1 cellular context compared by ENCODE assay signal in the genomic region with DNA sequence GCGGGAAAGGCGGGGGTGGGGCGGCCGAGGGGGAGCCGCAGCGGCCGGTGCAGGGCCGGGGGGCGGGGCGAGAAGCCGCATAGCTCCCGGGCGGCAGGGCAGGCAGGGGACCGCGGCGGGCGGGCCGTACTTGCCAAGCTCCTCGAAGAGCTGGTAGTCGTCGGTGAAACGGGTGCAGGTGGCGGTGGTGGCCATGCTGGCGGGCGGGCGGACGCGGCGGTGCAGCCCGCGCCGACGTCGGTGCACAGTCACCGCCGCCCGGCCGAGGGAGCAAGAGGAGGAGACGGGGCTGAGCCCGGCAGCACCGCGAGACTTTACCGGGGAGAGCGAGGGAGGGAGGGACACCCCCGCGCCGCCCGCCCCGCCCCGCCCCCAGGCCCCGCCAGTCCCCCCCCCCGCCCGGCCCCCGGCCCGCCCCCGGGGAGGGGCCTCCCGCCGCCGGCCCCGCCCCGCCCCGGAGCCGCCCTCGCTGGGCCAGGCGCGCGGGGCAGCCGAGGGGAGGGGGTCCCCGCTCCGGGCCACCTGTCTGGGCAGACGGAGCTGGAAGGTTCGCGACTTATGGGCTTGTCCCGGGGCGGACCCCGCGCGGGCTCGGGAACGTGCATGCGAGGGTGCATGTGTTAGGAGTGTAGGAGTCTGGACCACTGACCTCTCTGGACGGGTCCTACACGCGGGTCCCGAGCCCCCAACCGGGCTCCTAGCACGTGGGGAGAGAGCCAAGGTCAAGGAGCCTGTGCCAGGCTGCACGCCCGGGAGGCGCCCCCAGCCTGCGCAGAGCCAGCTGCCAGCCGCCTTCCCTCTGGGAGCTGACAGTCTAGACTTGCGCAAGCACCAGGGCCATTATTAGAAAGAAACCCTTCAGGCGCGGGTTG.
TF ChIP-seq lines count a peak whose summit lies in the region.

A gene (minus strand): TSS at position 289 of the 872 bp plus-strand sequence. CDS start 94 bp downstream, at position 195.

TF ChIP-seq in HepG2, 621 proteins besides CTCF, POLR2A, EP300 and RAD21 (continued from another document and continues in another):
- TF ChIP-seq GATA4 (IDR thresholded peaks at IDR 0.05; ENCODE audit: borderline replicate concordance, low read depth) (0 out of 2 replicates have a peak, but pooled peaks have one; percentile 7), CHCHD3 (CRISPR knock-in tag; IDR thresholded peaks at IDR 0.05) (peak; percentile 63; the same call in 1 of the 2 replicates), CCAR2 (optimal IDR thresholded peaks at IDR 0.05; ENCODE audit: low read depth, low read length) (no peak), SRSF1 (optimal IDR thresholded peaks at IDR 0.05; ENCODE audit: low read depth, low read length) (peak; percentile 45), SP1 (IDR thresholded peaks at IDR 0.05) (no peak), SP1 (CRISPR knock-in tag; IDR thresholded peaks at IDR 0.05) (no peak), ZNF160 (CRISPR knock-in tag; IDR thresholded peaks at IDR 0.05) (no peak), KLF11 (CRISPR knock-in tag; IDR thresholded peaks at IDR 0.05) (no peak), ZFP62 (CRISPR knock-in tag; IDR thresholded peaks at IDR 0.05) (no peak), FOSL2 (CRISPR knock-in tag; IDR thresholded peaks at IDR 0.05) (no peak), ZSCAN22 (CRISPR knock-in tag; IDR thresholded peaks at IDR 0.05) (no peak), ZNF251 (CRISPR knock-in tag; IDR thresholded peaks at IDR 0.05) (no peak), MAF1 (CRISPR knock-in tag; IDR thresholded peaks at IDR 0.05; ENCODE audit: borderline replicate concordance) (no peak), ZNF296 (CRISPR knock-in tag; conservative IDR thresholded peaks at IDR 0.05) (no peak), TEAD2 (CRISPR knock-in tag; IDR thresholded peaks at IDR 0.05) (no peak), ZFY (CRISPR knock-in tag; IDR thresholded peaks at IDR 0.05) (peak; percentile 50; the same call in 1 of the 2 replicates), MTA3 (CRISPR knock-in tag; IDR thresholded peaks at IDR 0.05) (no peak), ZSCAN30 (CRISPR knock-in tag; IDR thresholded peaks at IDR 0.05) (no peak), ETV5 (CRISPR knock-in tag; IDR thresholded peaks at IDR 0.05; ENCODE audit: borderline replicate concordance) (no peak), ZNF878 (CRISPR knock-in tag; IDR thresholded peaks at IDR 0.05) (peak; percentile 41; the same call in 1 of the 2 replicates)
- TF ChIP-seq, protein P1, sequence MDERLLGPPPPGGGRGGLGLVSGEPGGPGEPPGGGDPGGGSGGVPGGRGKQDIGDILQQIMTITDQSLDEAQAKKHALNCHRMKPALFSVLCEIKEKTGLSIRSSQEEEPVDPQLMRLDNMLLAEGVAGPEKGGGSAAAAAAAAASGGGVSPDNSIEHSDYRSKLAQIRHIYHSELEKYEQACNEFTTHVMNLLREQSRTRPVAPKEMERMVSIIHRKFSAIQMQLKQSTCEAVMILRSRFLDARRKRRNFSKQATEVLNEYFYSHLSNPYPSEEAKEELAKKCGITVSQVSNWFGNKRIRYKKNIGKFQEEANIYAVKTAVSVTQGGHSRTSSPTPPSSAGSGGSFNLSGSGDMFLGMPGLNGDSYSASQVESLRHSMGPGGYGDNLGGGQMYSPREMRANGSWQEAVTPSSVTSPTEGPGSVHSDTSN (CRISPR knock-in tag; IDR thresholded peaks at IDR 0.05), result no peak
- TF ChIP-seq, protein P2, sequence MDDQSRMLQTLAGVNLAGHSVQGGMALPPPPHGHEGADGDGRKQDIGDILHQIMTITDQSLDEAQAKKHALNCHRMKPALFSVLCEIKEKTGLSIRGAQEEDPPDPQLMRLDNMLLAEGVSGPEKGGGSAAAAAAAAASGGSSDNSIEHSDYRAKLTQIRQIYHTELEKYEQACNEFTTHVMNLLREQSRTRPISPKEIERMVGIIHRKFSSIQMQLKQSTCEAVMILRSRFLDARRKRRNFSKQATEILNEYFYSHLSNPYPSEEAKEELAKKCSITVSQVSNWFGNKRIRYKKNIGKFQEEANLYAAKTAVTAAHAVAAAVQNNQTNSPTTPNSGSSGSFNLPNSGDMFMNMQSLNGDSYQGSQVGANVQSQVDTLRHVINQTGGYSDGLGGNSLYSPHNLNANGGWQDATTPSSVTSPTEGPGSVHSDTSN (CRISPR knock-in tag; IDR thresholded peaks at IDR 0.05; ENCODE audit: borderline replicate concordance), result no peak
- TF ChIP-seq, protein P3, sequence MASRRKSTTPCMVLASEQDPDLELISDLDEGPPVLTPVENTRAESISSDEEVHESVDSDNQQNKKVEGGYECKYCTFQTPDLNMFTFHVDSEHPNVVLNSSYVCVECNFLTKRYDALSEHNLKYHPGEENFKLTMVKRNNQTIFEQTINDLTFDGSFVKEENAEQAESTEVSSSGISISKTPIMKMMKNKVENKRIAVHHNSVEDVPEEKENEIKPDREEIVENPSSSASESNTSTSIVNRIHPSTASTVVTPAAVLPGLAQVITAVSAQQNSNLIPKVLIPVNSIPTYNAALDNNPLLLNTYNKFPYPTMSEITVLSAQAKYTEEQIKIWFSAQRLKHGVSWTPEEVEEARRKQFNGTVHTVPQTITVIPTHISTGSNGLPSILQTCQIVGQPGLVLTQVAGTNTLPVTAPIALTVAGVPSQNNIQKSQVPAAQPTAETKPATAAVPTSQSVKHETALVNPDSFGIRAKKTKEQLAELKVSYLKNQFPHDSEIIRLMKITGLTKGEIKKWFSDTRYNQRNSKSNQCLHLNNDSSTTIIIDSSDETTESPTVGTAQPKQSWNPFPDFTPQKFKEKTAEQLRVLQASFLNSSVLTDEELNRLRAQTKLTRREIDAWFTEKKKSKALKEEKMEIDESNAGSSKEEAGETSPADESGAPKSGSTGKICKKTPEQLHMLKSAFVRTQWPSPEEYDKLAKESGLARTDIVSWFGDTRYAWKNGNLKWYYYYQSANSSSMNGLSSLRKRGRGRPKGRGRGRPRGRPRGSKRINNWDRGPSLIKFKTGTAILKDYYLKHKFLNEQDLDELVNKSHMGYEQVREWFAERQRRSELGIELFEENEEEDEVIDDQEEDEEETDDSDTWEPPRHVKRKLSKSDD (CRISPR knock-in tag; IDR thresholded peaks at IDR 0.05; ENCODE audit: low read depth), result no peak
- TF ChIP-seq, protein P4, sequence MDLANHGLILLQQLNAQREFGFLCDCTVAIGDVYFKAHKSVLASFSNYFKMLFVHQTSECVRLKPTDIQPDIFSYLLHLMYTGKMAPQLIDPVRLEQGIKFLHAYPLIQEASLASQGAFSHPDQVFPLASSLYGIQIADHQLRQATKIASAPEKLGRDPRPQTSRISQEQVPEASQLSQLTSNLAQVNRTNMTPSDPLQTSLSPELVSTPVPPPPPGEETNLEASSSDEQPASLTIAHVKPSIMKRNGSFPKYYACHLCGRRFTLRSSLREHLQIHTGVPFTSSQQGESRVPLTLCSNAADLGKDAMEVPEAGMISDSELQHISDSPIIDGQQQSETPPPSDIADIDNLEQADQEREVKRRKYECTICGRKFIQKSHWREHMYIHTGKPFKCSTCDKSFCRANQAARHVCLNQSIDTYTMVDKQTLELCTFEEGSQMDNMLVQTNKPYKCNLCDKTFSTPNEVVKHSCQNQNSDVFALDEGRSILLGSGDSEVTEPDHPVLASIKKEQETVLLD (CRISPR knock-in tag; IDR thresholded peaks at IDR 0.05; ENCODE audit: low read depth), result peak; percentile 55; the same call in 1 of the 2 replicates
- TF ChIP-seq, protein P5, sequence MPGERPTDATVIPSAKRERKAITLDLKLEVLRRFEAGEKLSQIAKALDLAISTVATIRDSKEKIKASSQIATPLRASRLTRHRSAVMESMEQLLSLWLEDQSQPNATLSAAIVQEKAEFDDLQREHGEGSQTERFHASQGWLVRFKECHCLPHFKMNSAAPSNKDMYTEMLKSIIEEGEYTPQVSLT (CRISPR knock-in tag; IDR thresholded peaks at IDR 0.05; ENCODE audit: borderline replicate concordance, low read depth), result no peak
- TF ChIP-seq, protein P6, sequence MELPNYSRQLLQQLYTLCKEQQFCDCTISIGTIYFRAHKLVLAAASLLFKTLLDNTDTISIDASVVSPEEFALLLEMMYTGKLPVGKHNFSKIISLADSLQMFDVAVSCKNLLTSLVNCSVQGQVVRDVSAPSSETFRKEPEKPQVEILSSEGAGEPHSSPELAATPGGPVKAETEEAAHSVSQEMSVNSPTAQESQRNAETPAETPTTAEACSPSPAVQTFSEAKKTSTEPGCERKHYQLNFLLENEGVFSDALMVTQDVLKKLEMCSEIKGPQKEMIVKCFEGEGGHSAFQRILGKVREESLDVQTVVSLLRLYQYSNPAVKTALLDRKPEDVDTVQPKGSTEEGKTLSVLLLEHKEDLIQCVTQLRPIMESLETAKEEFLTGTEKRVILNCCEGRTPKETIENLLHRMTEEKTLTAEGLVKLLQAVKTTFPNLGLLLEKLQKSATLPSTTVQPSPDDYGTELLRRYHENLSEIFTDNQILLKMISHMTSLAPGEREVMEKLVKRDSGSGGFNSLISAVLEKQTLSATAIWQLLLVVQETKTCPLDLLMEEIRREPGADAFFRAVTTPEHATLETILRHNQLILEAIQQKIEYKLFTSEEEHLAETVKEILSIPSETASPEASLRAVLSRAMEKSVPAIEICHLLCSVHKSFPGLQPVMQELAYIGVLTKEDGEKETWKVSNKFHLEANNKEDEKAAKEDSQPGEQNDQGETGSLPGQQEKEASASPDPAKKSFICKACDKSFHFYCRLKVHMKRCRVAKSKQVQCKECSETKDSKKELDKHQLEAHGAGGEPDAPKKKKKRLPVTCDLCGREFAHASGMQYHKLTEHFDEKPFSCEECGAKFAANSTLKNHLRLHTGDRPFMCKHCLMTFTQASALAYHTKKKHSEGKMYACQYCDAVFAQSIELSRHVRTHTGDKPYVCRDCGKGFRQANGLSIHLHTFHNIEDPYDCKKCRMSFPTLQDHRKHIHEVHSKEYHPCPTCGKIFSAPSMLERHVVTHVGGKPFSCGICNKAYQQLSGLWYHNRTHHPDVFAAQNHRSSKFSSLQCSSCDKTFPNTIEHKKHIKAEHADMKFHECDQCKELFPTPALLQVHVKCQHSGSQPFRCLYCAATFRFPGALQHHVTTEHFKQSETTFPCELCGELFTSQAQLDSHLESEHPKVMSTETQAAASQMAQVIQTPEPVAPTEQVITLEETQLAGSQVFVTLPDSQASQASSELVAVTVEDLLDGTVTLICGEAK (IDR thresholded peaks at IDR 0.05), result no peak
- TF ChIP-seq, protein P6 (CRISPR knock-in tag; IDR thresholded peaks at IDR 0.05), result 0 out of 2 replicates have a peak, but pooled peaks have one; percentile 25
- TF ChIP-seq, protein P7, sequence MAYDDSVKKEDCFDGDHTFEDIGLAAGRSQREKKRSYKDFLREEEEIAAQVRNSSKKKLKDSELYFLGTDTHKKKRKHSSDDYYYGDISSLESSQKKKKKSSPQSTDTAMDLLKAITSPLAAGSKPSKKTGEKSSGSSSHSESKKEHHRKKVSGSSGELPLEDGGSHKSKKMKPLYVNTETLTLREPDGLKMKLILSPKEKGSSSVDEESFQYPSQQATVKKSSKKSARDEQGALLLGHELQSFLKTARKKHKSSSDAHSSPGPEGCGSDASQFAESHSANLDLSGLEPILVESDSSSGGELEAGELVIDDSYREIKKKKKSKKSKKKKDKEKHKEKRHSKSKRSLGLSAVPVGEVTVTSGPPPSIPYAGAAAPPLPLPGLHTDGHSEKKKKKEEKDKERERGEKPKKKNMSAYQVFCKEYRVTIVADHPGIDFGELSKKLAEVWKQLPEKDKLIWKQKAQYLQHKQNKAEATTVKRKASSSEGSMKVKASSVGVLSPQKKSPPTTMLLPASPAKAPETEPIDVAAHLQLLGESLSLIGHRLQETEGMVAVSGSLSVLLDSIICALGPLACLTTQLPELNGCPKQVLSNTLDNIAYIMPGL (CRISPR knock-in tag; IDR thresholded peaks at IDR 0.05; ENCODE audit: borderline replicate concordance in 1 of 2, low read depth in 1 of 2), result no peak
- TF ChIP-seq, protein P8, sequence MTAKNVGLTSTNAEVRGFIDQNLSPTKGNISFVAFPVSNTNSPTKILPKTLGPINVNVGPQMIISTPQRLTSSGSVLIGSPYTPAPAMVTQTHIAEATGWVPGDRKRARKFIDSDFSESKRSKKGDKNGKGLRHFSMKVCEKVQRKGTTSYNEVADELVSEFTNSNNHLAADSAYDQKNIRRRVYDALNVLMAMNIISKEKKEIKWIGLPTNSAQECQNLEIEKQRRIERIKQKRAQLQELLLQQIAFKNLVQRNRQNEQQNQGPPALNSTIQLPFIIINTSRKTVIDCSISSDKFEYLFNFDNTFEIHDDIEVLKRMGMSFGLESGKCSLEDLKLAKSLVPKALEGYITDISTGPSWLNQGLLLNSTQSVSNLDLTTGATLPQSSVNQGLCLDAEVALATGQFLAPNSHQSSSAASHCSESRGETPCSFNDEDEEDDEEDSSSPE (CRISPR knock-in tag; IDR thresholded peaks at IDR 0.05), result peak; percentile 21; the same call in 1 of the 2 replicates
- TF ChIP-seq, protein P9, sequence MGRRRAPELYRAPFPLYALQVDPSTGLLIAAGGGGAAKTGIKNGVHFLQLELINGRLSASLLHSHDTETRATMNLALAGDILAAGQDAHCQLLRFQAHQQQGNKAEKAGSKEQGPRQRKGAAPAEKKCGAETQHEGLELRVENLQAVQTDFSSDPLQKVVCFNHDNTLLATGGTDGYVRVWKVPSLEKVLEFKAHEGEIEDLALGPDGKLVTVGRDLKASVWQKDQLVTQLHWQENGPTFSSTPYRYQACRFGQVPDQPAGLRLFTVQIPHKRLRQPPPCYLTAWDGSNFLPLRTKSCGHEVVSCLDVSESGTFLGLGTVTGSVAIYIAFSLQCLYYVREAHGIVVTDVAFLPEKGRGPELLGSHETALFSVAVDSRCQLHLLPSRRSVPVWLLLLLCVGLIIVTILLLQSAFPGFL (CRISPR knock-in tag; IDR thresholded peaks at IDR 0.05), result no peak
